In genomic region chr11:45658292-45658991, GRCh38 we compare ENCODE assay signal across 9 cellular contexts. TPM values are rescaled to one million over a fixed set of nuclear protein-coding genes. Genes with fewer than 3 reads are reported as not detected.
DNase-seq lines count a peak whose midpoint lies in the region; FAIRE-seq and TF ChIP-seq lines count a peak whose summit lies in the region.
"Had no signal": no experiment of that assay in that cellular context is flagged by ENCODE, and none has a peak within 500 bp of the region (broad histone marks: within the 10 kb centered on the region; RNA-seq: fewer than 3 reads in every experiment).

No MANE protein-coding gene starts in this region.

- H3K9me3 ChIP-seq in liver (ENCODE audit: control insufficient read depth in 4 of 4, low read length in 3 of 4): no peaks in the 10 kb centered on the region
- no peaks in the 10 kb centered on the region for H3K9me3 ChIP-seq in thyroid gland
- H3K9me3 ChIP-seq in small intestine (ENCODE audit: control insufficient read depth, low read depth): no peaks in the 10 kb centered on the region

- peak overlapping the region; percentile 57 for H3K27ac Mint-ChIP-seq in chondrocyte (ENCODE audit: unreplicated experiment)

- no peak for FAIRE-seq in small intestine (lab: Jason Lieb, UNC)
- FAIRE-seq: A204.1 had no signal

- peak in 1 of 2 donors; percentile 11 for TF ChIP-seq POLR2A in thyroid gland (IDR thresholded peaks at IDR 0.05)

- H3K27ac ChIP-seq in liver (ENCODE audit: low read depth in 1 of 2, low read length in 2 of 2) (peak overlapping the region; percentile 52 to 60), thyroid gland (peak overlapping the region; percentile 33 to 56 (median 49)), small intestine (ENCODE audit: low read depth in 1 of 2, low read length in 1 of 2) (peak overlapping the region in 1 of 2 donors; percentile 47)

- DNase-seq in NCI-H2227 (lab: John Stamatoyannopoulos, UW; ENCODE audit: unreplicated experiment) (peak; percentile 64), NCI-H2227 treated with DMSO at 0.1 percent for 48 hours (lab: John Stamatoyannopoulos, UW) (no peak), chondrocyte (ENCODE audit: low spot score) (no peak), thyroid gland (peak; percentile 64 to 69), NCI-H128 (lab: John Stamatoyannopoulos, UW; ENCODE audit: unreplicated experiment) (no peak), small intestine (no peak)
- DNase-seq in stimulated activated CD4-positive, alpha-beta T cell treated with anti-CD3 and anti-CD28 coated beads, Interleukin-12 subunit alpha, Interleukin-12 subunit beta, amount 100 ng/mL, for 4 hours: no peak

- intact Hi-C loops in thyroid gland (cut with DNase I): loop anchor here (5.0 to 10.0 kb wide), 3 partner anchors 91 to 284 kb away; no protein-coding TSS in a partner anchor

- no peak for TF ChIP-seq CTCF in chondrocyte (IDR thresholded peaks at IDR 0.05)
- no peak for TF ChIP-seq CTCF in liver (IDR thresholded peaks at IDR 0.05; ENCODE audit: low read depth, low read length, missing input control)
- no peak for TF ChIP-seq CTCF in thyroid gland (IDR thresholded peaks at IDR 0.05)

- H3K27me3 ChIP-seq in liver (ENCODE audit: control insufficient read depth in 4 of 4, insufficient read depth in 4 of 4, low read length in 3 of 4): peaks cover 0 to 4% (median 2%) of the 10 kb centered on the region in 4 donors
- no peaks in the 10 kb centered on the region for H3K27me3 ChIP-seq in thyroid gland
- peaks cover 0 to 7% of the 10 kb centered on the region in 2 donors for H3K27me3 ChIP-seq in small intestine (ENCODE audit: control insufficient read depth in 2 of 2, insufficient read depth in 2 of 2, low read length in 2 of 2)

- H3K27me3 Mint-ChIP-seq in chondrocyte (ENCODE audit: low read depth): peaks cover 1% of the 10 kb centered on the region

- peaks cover 40% of the 10 kb centered on the region for H3K4me1 Mint-ChIP-seq in chondrocyte (ENCODE audit: low read depth)

- H3K9me3 Mint-ChIP-seq in chondrocyte (ENCODE audit: low read depth): no peaks in the 10 kb centered on the region

- no peak for TF ChIP-seq RAD21 in liver (IDR thresholded peaks at IDR 0.05)

- peak overlapping the region; percentile 9 for H3K4me3 Mint-ChIP-seq in chondrocyte (ENCODE audit: unreplicated experiment)

- 36% methylated on average over 19 of the region's 19 CpGs for WGBS in liver
- WGBS in thyroid gland, 2 donors: 43 to 68% methylated on average over 7 to 12 of the region's 19 CpGs
- WGBS in small intestine, 3 donors: 20 to 28% (median 28%) methylated on average over 18 to 19 of the region's 19 CpGs

- H3K4me3 ChIP-seq in liver (ENCODE audit: low read depth in 1 of 3, low read length in 3 of 3) (no peak overlapping the region), thyroid gland (replicated peaks in 1 of 3) (no peak overlapping the region), small intestine (ENCODE audit: low read depth in 1 of 2, low read length in 2 of 2) (no peak overlapping the region)

- peaks cover 0 to 1% (median 0%) of the 10 kb centered on the region in 4 donors for H3K4me1 ChIP-seq in liver (ENCODE audit: control insufficient read depth in 4 of 4, insufficient read depth in 4 of 4, low read length in 3 of 4)
- peaks cover 32 to 42% of the 10 kb centered on the region in 2 donors for H3K4me1 ChIP-seq in thyroid gland
- no peaks in the 10 kb centered on the region for H3K4me1 ChIP-seq in small intestine (ENCODE audit: control insufficient read depth in 2 of 2, insufficient read depth in 1 of 2, low read depth in 1 of 2, low read length in 1 of 2)

- H3K9ac ChIP-seq in liver (ENCODE audit: low read depth in 1 of 2, low read length in 2 of 2): no peak overlapping the region

- H3K36me3 ChIP-seq in liver (ENCODE audit: control insufficient read depth in 4 of 4, insufficient read depth in 3 of 4, low read depth in 1 of 4, low read length in 3 of 4) (no peaks in the 10 kb centered on the region), thyroid gland (no peaks in the 10 kb centered on the region), small intestine (ENCODE audit: control insufficient read depth in 2 of 2, insufficient read depth in 2 of 2, low read length in 2 of 2) (no peaks in the 10 kb centered on the region)

- no peaks in the 10 kb centered on the region for H3K36me3 Mint-ChIP-seq in chondrocyte (ENCODE audit: low read depth)

TF ChIP-seq in liver, 16 proteins besides CTCF, POLR2A, EP300 and RAD21:
- TF ChIP-seq NR2F2 (IDR thresholded peaks at IDR 0.05) (no peak), JUND (IDR thresholded peaks at IDR 0.05) (peak in 1 of 2 donors; percentile 57), GABPA (IDR thresholded peaks at IDR 0.05 in 1 of 2, conservative IDR thresholded peaks at IDR 0.05 in 1 of 2) (no peak), RXRA (IDR thresholded peaks at IDR 0.05) (peak in 1 of 2 donors; percentile 49), SP1 (IDR thresholded peaks at IDR 0.05) (no peak), EGR1 (IDR thresholded peaks at IDR 0.05; ENCODE audit: low read depth in 2 of 2) (no peak), HNF4G (IDR thresholded peaks at IDR 0.05) (no peak)
- TF ChIP-seq, protein P1, sequence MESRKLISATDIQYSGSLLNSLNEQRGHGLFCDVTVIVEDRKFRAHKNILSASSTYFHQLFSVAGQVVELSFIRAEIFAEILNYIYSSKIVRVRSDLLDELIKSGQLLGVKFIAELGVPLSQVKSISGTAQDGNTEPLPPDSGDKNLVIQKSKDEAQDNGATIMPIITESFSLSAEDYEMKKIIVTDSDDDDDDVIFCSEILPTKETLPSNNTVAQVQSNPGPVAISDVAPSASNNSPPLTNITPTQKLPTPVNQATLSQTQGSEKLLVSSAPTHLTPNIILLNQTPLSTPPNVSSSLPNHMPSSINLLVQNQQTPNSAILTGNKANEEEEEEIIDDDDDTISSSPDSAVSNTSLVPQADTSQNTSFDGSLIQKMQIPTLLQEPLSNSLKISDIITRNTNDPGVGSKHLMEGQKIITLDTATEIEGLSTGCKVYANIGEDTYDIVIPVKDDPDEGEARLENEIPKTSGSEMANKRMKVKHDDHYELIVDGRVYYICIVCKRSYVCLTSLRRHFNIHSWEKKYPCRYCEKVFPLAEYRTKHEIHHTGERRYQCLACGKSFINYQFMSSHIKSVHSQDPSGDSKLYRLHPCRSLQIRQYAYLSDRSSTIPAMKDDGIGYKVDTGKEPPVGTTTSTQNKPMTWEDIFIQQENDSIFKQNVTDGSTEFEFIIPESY (IDR thresholded peaks at IDR 0.05): no peak
- TF ChIP-seq, protein P2, sequence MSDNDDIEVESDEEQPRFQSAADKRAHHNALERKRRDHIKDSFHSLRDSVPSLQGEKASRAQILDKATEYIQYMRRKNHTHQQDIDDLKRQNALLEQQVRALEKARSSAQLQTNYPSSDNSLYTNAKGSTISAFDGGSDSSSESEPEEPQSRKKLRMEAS (IDR thresholded peaks at IDR 0.05): no peak

RNA-seq across cellular contexts. Expression of gene CHST1, which starts 7.0 kb away (rescaled TPM):
- total RNA-seq in chondrocyte (1.9 to 13.6 TPM (median 12.5 TPM) in 3 replicates), liver (under 1 TPM; 0.23 to 0.59 TPM), thyroid gland (10 to 100 TPM; 19.3 to 28.9 (median 25.0) TPM)
- polyA plus RNA-seq in liver (under 1 TPM; 0.32 to 0.81 TPM), small intestine (1 to 10 TPM in 1 of 3 donors, under 1 TPM in 1, not detected in 1; 0.27 to 1.1 TPM)

Comparison
In these comparisons a context has a peak if more than half of its experiments do, and no peak if none do; other contexts are left out.
1. DNase-seq: peak in NCI-H2227 (single experiment) and thyroid gland (2 of 2); none in NCI-H2227 treated with DMSO at 0.1 percent for 48 hours (single experiment), chondrocyte (single experiment), NCI-H128 (single experiment), small intestine (single experiment) and stimulated activated CD4-positive, alpha-beta T cell treated with anti-CD3 and anti-CD28 coated beads, Interleukin-12 subunit alpha, Interleukin-12 subunit beta, amount 100 ng/mL, for 4 hours (single experiment).